8 cellular contexts compared by ENCODE assay signal in genomic region chr10:35336084-35336831, GRCh38. TPM values are rescaled to one million over a fixed set of nuclear protein-coding genes. Genes with fewer than 3 reads are reported as not detected.
DNase-seq lines count a peak whose midpoint lies in the region; ATAC-seq and TF ChIP-seq lines count a peak whose summit lies in the region.

TSS of gene CCNY (plus strand) at chr10:35336509. CDS start at chr10:35337054, 545 bp downstream.

- TF ChIP-seq CTCF in dorsolateral prefrontal cortex (IDR thresholded peaks at IDR 0.05 in 54 of 56, conservative IDR thresholded peaks at IDR 0.05 in 2 of 56; ENCODE audit: low read depth in 1 of 56, partially characterized antibody in 56 of 56) (peak in 10 of 56 donors; percentile 8 to 29 (median 21)), lower leg skin (IDR thresholded peaks at IDR 0.05) (no peak)

- WGBS in lower leg skin, 2 donors: 0% methylated on average over 37 to 46 of the region's 109 CpGs

- ATAC-seq in HG02938 (IDR thresholded peaks at IDR 0.05; ENCODE audit: unreplicated experiment): peak; percentile 57

- H3K27ac ChIP-seq in dorsolateral prefrontal cortex: peak within 1 kb of the TSS in 58 of 59 donors; percentile 41 to 94 (median 84)

- no peaks in the 10 kb centered on the region for H3K27me3 ChIP-seq in dorsolateral prefrontal cortex

- H3K4me3 ChIP-seq in dorsolateral prefrontal cortex (peak within 1 kb of the TSS; percentile 71 to 99 (median 94)), lower leg skin (ENCODE audit: low read depth, poor library complexity, severe bottlenecking) (peak within 1 kb of the TSS; percentile 88)

- DNase-seq in NCI-H345 (lab: John Stamatoyannopoulos, UW): peak; percentile 62
- DNase-seq in NCI-H345 treated with DMSO at 0.1 percent for 48 hours (lab: John Stamatoyannopoulos, UW; ENCODE audit: unreplicated experiment): no peak
- DNase-seq in NCI-H2227 treated with DMSO at 0.1 percent for 48 hours (lab: John Stamatoyannopoulos, UW): peak; percentile 52
- peak; percentile 78 to 80 for DNase-seq in activated CD4-positive, alpha-beta T cell treated with anti-CD3 and anti-CD28 coated beads, Interleukin-2, amount 50 U/mL, for 4 hours
- DNase-seq in dorsolateral prefrontal cortex: peak; percentile 54 to 86 (median 68)
- peak; percentile 55 to 95 for DNase-seq in lower leg skin (ENCODE audit: low spot score in 2 of 2)
- DNase-seq in stimulated activated CD4-positive, alpha-beta T cell treated with anti-CD3 and anti-CD28 coated beads, Interleukin-4, amount 100 ng/mL, for 48 hours (ENCODE audit: low read depth in 2 of 2): peak; percentile 76 to 78

- peak in 1 of 2 donors; percentile 2 for TF ChIP-seq POLR2A in lower leg skin (IDR thresholded peaks at IDR 0.05)

- intact Hi-C loops in dorsolateral prefrontal cortex (cut with DNase I) (loop anchor here (5.0 to 10.0 kb wide), 6 partner anchors 79 to 226 kb away; partner anchors contain the start of gene CREM (in 1 of the 2)), lower leg skin (cut with DNase I; ENCODE audit: low total_unique reads) (no loop called here)

RNA-seq across cellular contexts. Expression of gene CCNY, which starts in this region (rescaled TPM):
- total RNA-seq in dorsolateral prefrontal cortex (100 to 1,000 TPM in 53 of 120 experiments, 10 to 100 TPM in 67; 62.3 to 136 (median 97.7) TPM), lower leg skin (10 to 100 TPM; 23.3 to 72.3 (median 26.7) TPM)
